8 cellular contexts compared by ENCODE assay signal in the genomic region with DNA sequence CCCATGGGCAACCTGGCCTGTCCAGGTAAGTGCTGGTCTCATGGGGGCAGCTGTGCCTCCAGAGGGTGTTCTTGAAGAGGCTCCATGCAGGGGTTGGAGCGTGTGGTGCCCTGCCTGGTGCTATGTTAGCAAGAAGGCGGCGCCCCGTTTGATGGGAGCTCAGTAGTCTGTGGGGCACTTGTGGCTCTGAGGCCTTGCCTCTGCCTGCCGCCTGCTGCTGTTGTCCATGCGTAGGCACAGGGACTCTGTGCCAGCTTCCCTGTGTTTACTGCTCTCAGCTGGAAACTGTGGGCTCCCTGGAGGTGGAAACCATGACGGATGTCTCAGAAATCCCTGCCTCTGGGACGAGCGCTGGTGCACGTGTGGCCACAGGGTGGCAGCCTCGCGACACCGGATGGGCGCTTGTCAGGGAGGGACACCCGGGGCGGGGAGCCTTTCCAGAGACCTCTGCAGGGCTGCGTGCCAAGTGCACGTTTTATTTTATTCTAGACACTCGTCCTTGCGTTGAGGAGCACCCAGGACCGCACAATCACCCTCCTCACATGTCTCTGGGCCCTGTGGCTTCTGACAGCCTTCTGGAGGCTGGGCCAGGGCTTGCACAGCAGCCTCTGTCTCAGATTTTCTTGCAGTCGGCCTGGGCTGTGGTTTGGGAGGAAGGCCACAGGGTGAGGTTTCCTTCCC. TPM values are rescaled to one million over a fixed set of nuclear protein-coding genes. Genes with fewer than 3 reads are reported as not detected.
DNase-seq lines count a peak whose midpoint lies in the region; ATAC-seq and TF ChIP-seq lines count a peak whose summit lies in the region.

No MANE protein-coding gene starts in this region.

- H3K4me3 Mint-ChIP-seq in activated naive CD8-positive, alpha-beta T cell treated with anti-CD3 and anti-CD28 coated beads for 36 hours = no peak overlapping the region

- H3K27me3 ChIP-seq in cardiac muscle cell = no peaks in the 10 kb centered on the region
- H3K27me3 ChIP-seq in psoas muscle (ENCODE audit: insufficient read depth in 3 of 3, low read length in 2 of 3) = no peaks in the 10 kb centered on the region
- no peaks in the 10 kb centered on the region for H3K27me3 ChIP-seq in upper lobe of right lung

- 14 to 15% (median 14%) methylated on average over 22 of the region's 22 CpGs for WGBS in psoas muscle, 3 donors

- H3K27ac ChIP-seq in cardiac muscle cell (no peak overlapping the region), psoas muscle (peak overlapping the region; percentile 90), upper lobe of right lung (peak overlapping the region; percentile 58)

- peak; percentile 72 for TF ChIP-seq CTCF in GM13976 (IDR thresholded peaks at IDR 0.05; ENCODE audit: borderline replicate concordance, control extremely low read depth, extremely low read depth, insufficient read depth, missing control alignments)
- peak; percentile 83 for TF ChIP-seq CTCF in cardiac muscle cell (IDR thresholded peaks at IDR 0.05; ENCODE audit: low read depth, low read length)
- peak; percentile 89 for TF ChIP-seq CTCF in psoas muscle (IDR thresholded peaks at IDR 0.05)
- TF ChIP-seq CTCF in upper lobe of right lung (IDR thresholded peaks at IDR 0.05) = peak; percentile 89

- H3K9me3 ChIP-seq in cardiac muscle cell (ENCODE audit: low read depth) = no peaks in the 10 kb centered on the region
- H3K9me3 ChIP-seq in psoas muscle = no peaks in the 10 kb centered on the region
- H3K9me3 ChIP-seq in upper lobe of right lung = no peaks in the 10 kb centered on the region

- no peak overlapping the region for H3K4me3 ChIP-seq in cardiac muscle cell
- H3K4me3 ChIP-seq in psoas muscle = peak overlapping the region; percentile 22
- H3K4me3 ChIP-seq in upper lobe of right lung = no peak overlapping the region

- peak; percentile 60 for ATAC-seq in HG02852 (IDR thresholded peaks at IDR 0.05; ENCODE audit: unreplicated experiment)
- ATAC-seq in psoas muscle = peak; percentile 71 to 82 (median 79)
- peak; percentile 87 for ATAC-seq in upper lobe of right lung

- in situ Hi-C loops in GM13976 (cut with MboI; ENCODE audit: low sequenced_read_pairs, unreplicated experiment) = no loop called here

- no peaks in the 10 kb centered on the region for H3K27me3 Mint-ChIP-seq in activated naive CD8-positive, alpha-beta T cell treated with anti-CD3 and anti-CD28 coated beads for 36 hours

- H3K27ac Mint-ChIP-seq in activated naive CD8-positive, alpha-beta T cell treated with anti-CD3 and anti-CD28 coated beads for 36 hours = peak overlapping the region; percentile 63

- H3K9me3 Mint-ChIP-seq in activated naive CD8-positive, alpha-beta T cell treated with anti-CD3 and anti-CD28 coated beads for 36 hours = no peaks in the 10 kb centered on the region

- intact Hi-C loops in psoas muscle (cut with DNase I) = loop anchor here (1.0 to 10.0 kb wide), 5 partner anchors 178 to 312 kb away; a partner anchor contains a TSS
- intact Hi-C loops in upper lobe of right lung (cut with DNase I) = loop anchor here (5.0 kb wide), 1 partner anchor 185 kb away; a partner anchor contains a TSS

- H3K4me1 ChIP-seq in cardiac muscle cell (ENCODE audit: low read depth) (peaks cover 12% of the 10 kb centered on the region), psoas muscle (peaks cover 62% of the 10 kb centered on the region), upper lobe of right lung (peaks cover 22% of the 10 kb centered on the region)

- H3K4me1 Mint-ChIP-seq in activated naive CD8-positive, alpha-beta T cell treated with anti-CD3 and anti-CD28 coated beads for 36 hours = peaks cover 63% of the 10 kb centered on the region

- DNase-seq in GM13976 (ENCODE audit: low spot score) (peak; percentile 93), NCI-H146 (lab: John Stamatoyannopoulos, UW) (peak; percentile 91), SW480 (ENCODE audit: low spot score) (peak; percentile 69), cardiac muscle cell (ENCODE audit: low read depth in 1 of 2, low spot score in 1 of 2) (peak; percentile 79 to 91), psoas muscle (peak; percentile 88 to 92), upper lobe of right lung (peak; percentile 91)
- DNase-seq in activated naive CD8-positive, alpha-beta T cell treated with anti-CD3 and anti-CD28 coated beads for 36 hours = peak; percentile 84

- H3K36me3 Mint-ChIP-seq in activated naive CD8-positive, alpha-beta T cell treated with anti-CD3 and anti-CD28 coated beads for 36 hours = peaks cover 15% of the 10 kb centered on the region

- H3K36me3 ChIP-seq in cardiac muscle cell = peaks cover 17% of the 10 kb centered on the region
- peaks cover 0 to 20% of the 10 kb centered on the region in 2 donors for H3K36me3 ChIP-seq in psoas muscle (ENCODE audit: insufficient read depth in 1 of 2, low read depth in 1 of 2)
- peaks cover 17% of the 10 kb centered on the region for H3K36me3 ChIP-seq in upper lobe of right lung

RNA-seq across cellular contexts. Expression of a gene that starts 27.1 kb away (rescaled TPM):
- 10 to 100 TPM; 24.1 to 30.5 TPM for total RNA-seq in activated naive CD8-positive, alpha-beta T cell treated with anti-CD3 and anti-CD28 coated beads for 36 hours
- total RNA-seq in cardiac muscle cell = 57.4 and 60.7 TPM in 2 replicates
- 43.7 and 59.8 TPM in 2 replicates for polyA plus RNA-seq in cardiac muscle cell
- 10 to 100 TPM; 19.6 to 40.5 (median 31.5) TPM for total RNA-seq in psoas muscle
- 10 to 100 TPM; 17.9 to 26.6 (median 20.4) TPM for polyA plus RNA-seq in psoas muscle
- 27.7 TPM for total RNA-seq in upper lobe of right lung

RNA-seq across cellular contexts. Expression of a gene that starts 27.3 kb away (rescaled TPM):
- 10 to 100 TPM; 24.1 to 27.9 TPM for total RNA-seq in activated naive CD8-positive, alpha-beta T cell treated with anti-CD3 and anti-CD28 coated beads for 36 hours
- total RNA-seq in cardiac muscle cell (38.3 and 42.3 TPM in 2 replicates), psoas muscle (10 to 100 TPM in 3 of 4 donors, 1 to 10 TPM in 1; 9.0 to 16.2 (median 14.3) TPM), upper lobe of right lung (15.1 TPM)
- polyA plus RNA-seq in cardiac muscle cell (30.1 and 33.6 TPM in 2 replicates), psoas muscle (10 to 100 TPM; 12.4 to 20.5 (median 15.7) TPM)

RNA-seq across cellular contexts. Expression of a gene that starts 53.1 kb away (rescaled TPM):
- total RNA-seq in activated naive CD8-positive, alpha-beta T cell treated with anti-CD3 and anti-CD28 coated beads for 36 hours = not detected
- total RNA-seq in cardiac muscle cell (not detected in 2 replicates), psoas muscle (not detected), upper lobe of right lung (not detected)
- polyA plus RNA-seq in cardiac muscle cell (not detected in 2 replicates), psoas muscle (not detected)
